In the genomic region with DNA sequence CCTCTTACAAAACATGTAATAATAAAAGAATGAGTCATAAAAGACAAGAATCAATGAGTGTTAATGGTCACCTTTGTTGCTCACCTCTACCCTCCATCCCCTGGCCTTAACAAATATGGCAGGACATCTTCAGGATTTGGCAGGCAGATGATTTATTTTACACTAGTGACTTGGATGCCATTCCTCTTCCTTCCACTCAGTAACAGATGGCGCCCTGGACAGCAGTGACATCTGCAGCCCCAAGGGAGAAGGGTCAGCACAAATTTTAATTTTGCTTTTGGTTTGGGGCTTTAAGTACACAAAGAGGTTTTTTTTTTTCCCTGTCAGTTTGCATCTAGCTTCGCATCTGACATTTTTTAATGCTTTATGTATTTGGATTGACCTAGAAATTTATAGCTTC, we compare ENCODE assay signal across 8 cellular contexts.
DNase-seq lines count a peak whose midpoint lies in the region; ATAC-seq and TF ChIP-seq lines count a peak whose summit lies in the region.
"Not testable (repeated sequence)": the region's sequence is repeated elsewhere in the genome, so short reads cannot be mapped to it uniquely, and the experiment has no call there.

No MANE protein-coding gene starts in this region.

- intact Hi-C loops in left ventricle myocardium superior (cut with micrococcal nuclease); thyroid gland (cut with DNase I): not testable (repeated sequence)

- not testable (repeated sequence) for H3K36me3 Mint-ChIP-seq in WTC11

- H3K9me3 ChIP-seq in thyroid gland = not testable (repeated sequence)

- not testable (repeated sequence) for H3K27me3 ChIP-seq in thyroid gland

- 40 to 61% methylated on average over 1 to 2 of the region's 2 CpGs for WGBS in thyroid gland, 2 donors

- not testable (repeated sequence) for H3K4me1 ChIP-seq in thyroid gland

- H3K27ac ChIP-seq in thyroid gland = not testable (repeated sequence)

- not testable (repeated sequence) for H3K27me3 Mint-ChIP-seq in WTC11 (ENCODE audit: low read depth)

- not testable (repeated sequence) for H3K4me3 ChIP-seq in GM12875 (ENCODE audit: low read depth, low read length); thyroid gland (replicated peaks in 1 of 3)

- not testable (repeated sequence) for H3K4me3 Mint-ChIP-seq in WTC11

- TF ChIP-seq CTCF in GM12875 (IDR thresholded peaks at IDR 0.05; ENCODE audit: borderline replicate concordance, insufficient read depth, low read depth, low read length) = 0 out of 2 replicates have a peak, but pooled peaks have one; percentile 3
- not testable (repeated sequence) for TF ChIP-seq CTCF in WTC11 (IDR thresholded peaks at IDR 0.05); thyroid gland (IDR thresholded peaks at IDR 0.05)

- DNase-seq in WTC11 (ENCODE audit: low spot score) (peak; percentile 46), left ventricle myocardium superior (peak; percentile 12), thyroid gland (peak; percentile 1 to 3)

- H3K9me3 Mint-ChIP-seq in WTC11 = not testable (repeated sequence)

- H3K27ac Mint-ChIP-seq in WTC11 = not testable (repeated sequence)

- POLR2A ChIA-PET in WTC11 (lab: Charles Lee) = not testable (repeated sequence)

- not testable (repeated sequence) for H3K36me3 ChIP-seq in thyroid gland

- TF ChIP-seq POLR2A in thyroid gland (IDR thresholded peaks at IDR 0.05) = not testable (repeated sequence)

- peak; percentile 89 for ATAC-seq in GM19023 (IDR thresholded peaks at IDR 0.05; ENCODE audit: unreplicated experiment)
- peak; percentile 77 for ATAC-seq in GM21515 (IDR thresholded peaks at IDR 0.05; ENCODE audit: unreplicated experiment)
- peak; percentile 72 for ATAC-seq in HG02885 (IDR thresholded peaks at IDR 0.05; ENCODE audit: poor library complexity, unreplicated experiment)
- ATAC-seq in HG03442 (IDR thresholded peaks at IDR 0.05; ENCODE audit: unreplicated experiment) = peak; percentile 64
- ATAC-seq in WTC11 = peak; percentile 89
- not testable (repeated sequence) for ATAC-seq in left ventricle myocardium superior

- H3K4me1 Mint-ChIP-seq in WTC11 = not testable (repeated sequence)

- CTCF ChIA-PET in WTC11 (lab: Charles Lee) = not testable (repeated sequence)
